Comparison of ENCODE assay signal across 1 cellular context in the genomic region with DNA sequence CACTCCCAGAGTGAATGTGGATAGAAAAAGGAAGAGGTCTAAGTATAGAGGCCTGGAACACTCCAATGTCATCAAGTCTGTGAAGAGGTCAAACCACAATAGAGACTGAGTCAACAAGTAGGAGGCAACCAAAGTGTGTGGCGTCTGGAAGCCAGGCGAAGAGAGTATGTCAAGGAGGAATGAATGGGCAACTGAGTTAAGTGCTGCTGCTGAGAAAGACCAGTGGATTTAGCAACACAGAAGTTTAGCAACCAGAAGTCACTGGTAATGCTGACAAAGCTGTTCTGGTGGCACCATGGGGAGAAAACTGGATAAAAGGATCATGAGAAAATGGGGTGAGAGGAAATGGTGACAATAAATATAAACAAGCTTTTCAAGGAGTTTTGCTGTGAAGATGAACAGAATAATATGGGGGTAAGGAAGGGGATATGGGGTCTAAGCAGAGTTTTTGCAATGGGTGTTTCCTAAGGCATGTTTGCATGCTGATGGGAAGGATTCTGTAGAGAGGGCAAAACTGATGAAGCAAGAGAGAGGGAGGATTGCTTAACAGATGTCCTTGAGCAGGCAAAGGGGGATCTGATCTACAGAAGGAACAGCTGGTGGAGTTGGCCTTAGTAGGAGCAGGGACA.
TF ChIP-seq lines count a peak whose summit lies in the region.

No MANE protein-coding gene starts in this region.

TF ChIP-seq in K562, 482 proteins besides CTCF, POLR2A, EP300 and RAD21 (continued from another document and continues in another):
- TF ChIP-seq SNIP1 (IDR thresholded peaks at IDR 0.05; ENCODE audit: low read depth) (no peak), TBL1XR1 (IDR thresholded peaks at IDR 0.05; ENCODE audit: low read length in 2 of 2) (peak in 1 of 2 experiments; percentile 94; a peak in 2 of 4 replicates), BRD4 (IDR thresholded peaks at IDR 0.05) (no peak), PRPF4 (IDR thresholded peaks at IDR 0.05; ENCODE audit: insufficient read depth, low read depth, low read length, poor library complexity, severe bottlenecking) (no peak), BDP1 (IDR thresholded peaks at IDR 0.05; ENCODE audit: insufficient read depth, insufficient read length) (no peak), CCNT2 (IDR thresholded peaks at IDR 0.05; ENCODE audit: borderline replicate concordance, extremely low read depth, insufficient read length, low read depth, low read length) (no peak), NRF1 (conservative IDR thresholded peaks at IDR 0.05 in 1 of 2, IDR thresholded peaks at IDR 0.05 in 1 of 2) (peak in 1 of 2 experiments; percentile 29; a peak in 1 of 4 replicates), ZC3H11A (IDR thresholded peaks at IDR 0.05; ENCODE audit: low read depth, low read length) (no peak), BCL6 (CRISPR knock-in tag; IDR thresholded peaks at IDR 0.05) (no peak), HNRNPK (IDR thresholded peaks at IDR 0.05; ENCODE audit: low read depth, low read length, poor library complexity, severe bottlenecking) (no peak), ZNF232 (CRISPR knock-in tag; IDR thresholded peaks at IDR 0.05) (no peak), CCAR2 (IDR thresholded peaks at IDR 0.05; ENCODE audit: low read depth, low read length) (no peak), HMG20B (CRISPR knock-in tag; IDR thresholded peaks at IDR 0.05) (no peak), BCOR (IDR thresholded peaks at IDR 0.05) (peak; percentile 72), MTA1 (IDR thresholded peaks at IDR 0.05; ENCODE audit: borderline replicate concordance) (peak; percentile 42; the same call in 1 of the 2 replicates), SRSF7 (optimal IDR thresholded peaks at IDR 0.05; ENCODE audit: low read depth, low read length) (no peak), ZNF431 (CRISPR knock-in tag; IDR thresholded peaks at IDR 0.05) (no peak), IFI16 (CRISPR knock-in tag; IDR thresholded peaks at IDR 0.05) (no peak), FOXK2 (conservative IDR thresholded peaks at IDR 0.05 in 1 of 2, IDR thresholded peaks at IDR 0.05 in 1 of 2; ENCODE audit: low read depth in 2 of 2) (peak; percentile 60 to 68; a peak in 3 of 4 replicates), ETV5 (CRISPR knock-in tag; IDR thresholded peaks at IDR 0.05; ENCODE audit: low read depth) (no peak), ZNF124 (CRISPR knock-in tag; IDR thresholded peaks at IDR 0.05) (no peak), OTX1 (CRISPR knock-in tag; IDR thresholded peaks at IDR 0.05) (no peak), ATF7 (IDR thresholded peaks at IDR 0.05) (peak; percentile 71), CSDE1 (IDR thresholded peaks at IDR 0.05) (no peak), MXI1 (IDR thresholded peaks at IDR 0.05; ENCODE audit: low read depth, low read length) (no peak), NR2C2 (CRISPR knock-in tag; IDR thresholded peaks at IDR 0.05) (no peak), NR2C2 (tag; IDR thresholded peaks at IDR 0.05) (peak; percentile 67; the same call in 1 of the 2 replicates), KDM4B (IDR thresholded peaks at IDR 0.05; ENCODE audit: borderline replicate concordance in 2 of 2, low read depth in 1 of 2) (no peak), ADNP (tag; IDR thresholded peaks at IDR 0.05) (no peak), ETV1 (tag; conservative IDR thresholded peaks at IDR 0.05; ENCODE audit: low read depth) (no peak), ZFX (CRISPR knock-in tag; IDR thresholded peaks at IDR 0.05) (no peak), NR2F6 (CRISPR knock-in tag; IDR thresholded peaks at IDR 0.05) (no peak), NELFE (IDR thresholded peaks at IDR 0.05; ENCODE audit: insufficient read depth, insufficient read length) (no peak), RFX1 (IDR thresholded peaks at IDR 0.05) (no peak), POLR2B (IDR thresholded peaks at IDR 0.05; ENCODE audit: low read depth, partially characterized antibody) (no peak), BRF1 (IDR thresholded peaks at IDR 0.05; ENCODE audit: borderline replicate concordance, extremely low read depth, insufficient read length) (no peak), NR3C1 (CRISPR knock-in tag; IDR thresholded peaks at IDR 0.05) (no peak), GATA2 (CRISPR knock-in tag; IDR thresholded peaks at IDR 0.05) (no peak), FOSL1 (tag; conservative IDR thresholded peaks at IDR 0.05) (peak; percentile 91), FOXJ2 (tag; IDR thresholded peaks at IDR 0.05) (no peak), KLF10 (CRISPR knock-in tag; IDR thresholded peaks at IDR 0.05) (no peak), HIVEP1 (CRISPR knock-in tag; IDR thresholded peaks at IDR 0.05) (no peak), KAT8 (IDR thresholded peaks at IDR 0.05; ENCODE audit: low read depth) (no peak), KLF6 (CRISPR knock-in tag; IDR thresholded peaks at IDR 0.05; ENCODE audit: borderline replicate concordance) (no peak), ZKSCAN3 (CRISPR knock-in tag; IDR thresholded peaks at IDR 0.05) (no peak), SAFB2 (IDR thresholded peaks at IDR 0.05; ENCODE audit: borderline replicate concordance, low read depth, low read length, severe bottlenecking) (no peak), E2F3 (CRISPR knock-in tag; IDR thresholded peaks at IDR 0.05) (no peak), ZFPM2 (CRISPR knock-in tag; IDR thresholded peaks at IDR 0.05) (no peak), CHD1 (IDR thresholded peaks at IDR 0.05; ENCODE audit: low read length) (no peak), SMAD2 (IDR thresholded peaks at IDR 0.05; ENCODE audit: low read depth, low read length) (no peak), RBFOX2 (IDR thresholded peaks at IDR 0.05; ENCODE audit: low read depth, low read length) (no peak), GABPB1 (CRISPR knock-in tag; IDR thresholded peaks at IDR 0.05) (no peak), CHD4 (IDR thresholded peaks at IDR 0.05; ENCODE audit: insufficient read depth, insufficient replicate concordance, low read depth, low read length, poor library complexity, severe bottlenecking) (no peak)
- TF ChIP-seq, protein P1, sequence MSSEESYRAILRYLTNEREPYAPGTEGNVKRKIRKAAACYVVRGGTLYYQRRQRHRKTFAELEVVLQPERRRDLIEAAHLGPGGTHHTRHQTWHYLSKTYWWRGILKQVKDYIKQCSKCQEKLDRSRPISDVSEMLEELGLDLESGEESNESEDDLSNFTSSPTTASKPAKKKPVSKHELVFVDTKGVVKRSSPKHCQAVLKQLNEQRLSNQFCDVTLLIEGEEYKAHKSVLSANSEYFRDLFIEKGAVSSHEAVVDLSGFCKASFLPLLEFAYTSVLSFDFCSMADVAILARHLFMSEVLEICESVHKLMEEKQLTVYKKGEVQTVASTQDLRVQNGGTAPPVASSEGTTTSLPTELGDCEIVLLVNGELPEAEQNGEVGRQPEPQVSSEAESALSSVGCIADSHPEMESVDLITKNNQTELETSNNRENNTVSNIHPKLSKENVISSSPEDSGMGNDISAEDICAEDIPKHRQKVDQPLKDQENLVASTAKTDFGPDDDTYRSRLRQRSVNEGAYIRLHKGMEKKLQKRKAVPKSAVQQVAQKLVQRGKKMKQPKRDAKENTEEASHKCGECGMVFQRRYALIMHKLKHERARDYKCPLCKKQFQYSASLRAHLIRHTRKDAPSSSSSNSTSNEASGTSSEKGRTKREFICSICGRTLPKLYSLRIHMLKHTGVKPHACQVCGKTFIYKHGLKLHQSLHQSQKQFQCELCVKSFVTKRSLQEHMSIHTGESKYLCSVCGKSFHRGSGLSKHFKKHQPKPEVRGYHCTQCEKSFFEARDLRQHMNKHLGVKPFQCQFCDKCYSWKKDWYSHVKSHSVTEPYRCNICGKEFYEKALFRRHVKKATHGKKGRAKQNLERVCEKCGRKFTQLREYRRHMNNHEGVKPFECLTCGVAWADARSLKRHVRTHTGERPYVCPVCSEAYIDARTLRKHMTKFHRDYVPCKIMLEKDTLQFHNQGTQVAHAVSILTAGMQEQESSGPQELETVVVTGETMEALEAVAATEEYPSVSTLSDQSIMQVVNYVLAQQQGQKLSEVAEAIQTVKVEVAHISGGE (CRISPR knock-in tag; IDR thresholded peaks at IDR 0.05): no peak
- TF ChIP-seq, protein P2, sequence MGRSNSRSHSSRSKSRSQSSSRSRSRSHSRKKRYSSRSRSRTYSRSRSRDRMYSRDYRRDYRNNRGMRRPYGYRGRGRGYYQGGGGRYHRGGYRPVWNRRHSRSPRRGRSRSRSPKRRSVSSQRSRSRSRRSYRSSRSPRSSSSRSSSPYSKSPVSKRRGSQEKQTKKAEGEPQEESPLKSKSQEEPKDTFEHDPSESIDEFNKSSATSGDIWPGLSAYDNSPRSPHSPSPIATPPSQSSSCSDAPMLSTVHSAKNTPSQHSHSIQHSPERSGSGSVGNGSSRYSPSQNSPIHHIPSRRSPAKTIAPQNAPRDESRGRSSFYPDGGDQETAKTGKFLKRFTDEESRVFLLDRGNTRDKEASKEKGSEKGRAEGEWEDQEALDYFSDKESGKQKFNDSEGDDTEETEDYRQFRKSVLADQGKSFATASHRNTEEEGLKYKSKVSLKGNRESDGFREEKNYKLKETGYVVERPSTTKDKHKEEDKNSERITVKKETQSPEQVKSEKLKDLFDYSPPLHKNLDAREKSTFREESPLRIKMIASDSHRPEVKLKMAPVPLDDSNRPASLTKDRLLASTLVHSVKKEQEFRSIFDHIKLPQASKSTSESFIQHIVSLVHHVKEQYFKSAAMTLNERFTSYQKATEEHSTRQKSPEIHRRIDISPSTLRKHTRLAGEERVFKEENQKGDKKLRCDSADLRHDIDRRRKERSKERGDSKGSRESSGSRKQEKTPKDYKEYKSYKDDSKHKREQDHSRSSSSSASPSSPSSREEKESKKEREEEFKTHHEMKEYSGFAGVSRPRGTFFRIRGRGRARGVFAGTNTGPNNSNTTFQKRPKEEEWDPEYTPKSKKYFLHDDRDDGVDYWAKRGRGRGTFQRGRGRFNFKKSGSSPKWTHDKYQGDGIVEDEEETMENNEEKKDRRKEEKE (IDR thresholded peaks at IDR 0.05; ENCODE audit: borderline replicate concordance in 1 of 2, control insufficient read depth in 1 of 2, low read depth in 2 of 2, low read length in 1 of 2): no peak
- TF ChIP-seq, protein P3, sequence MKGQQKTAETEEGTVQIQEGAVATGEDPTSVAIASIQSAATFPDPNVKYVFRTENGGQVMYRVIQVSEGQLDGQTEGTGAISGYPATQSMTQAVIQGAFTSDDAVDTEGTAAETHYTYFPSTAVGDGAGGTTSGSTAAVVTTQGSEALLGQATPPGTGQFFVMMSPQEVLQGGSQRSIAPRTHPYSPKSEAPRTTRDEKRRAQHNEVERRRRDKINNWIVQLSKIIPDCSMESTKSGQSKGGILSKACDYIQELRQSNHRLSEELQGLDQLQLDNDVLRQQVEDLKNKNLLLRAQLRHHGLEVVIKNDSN (CRISPR knock-in tag; IDR thresholded peaks at IDR 0.05): no peak
- TF ChIP-seq, protein P4, sequence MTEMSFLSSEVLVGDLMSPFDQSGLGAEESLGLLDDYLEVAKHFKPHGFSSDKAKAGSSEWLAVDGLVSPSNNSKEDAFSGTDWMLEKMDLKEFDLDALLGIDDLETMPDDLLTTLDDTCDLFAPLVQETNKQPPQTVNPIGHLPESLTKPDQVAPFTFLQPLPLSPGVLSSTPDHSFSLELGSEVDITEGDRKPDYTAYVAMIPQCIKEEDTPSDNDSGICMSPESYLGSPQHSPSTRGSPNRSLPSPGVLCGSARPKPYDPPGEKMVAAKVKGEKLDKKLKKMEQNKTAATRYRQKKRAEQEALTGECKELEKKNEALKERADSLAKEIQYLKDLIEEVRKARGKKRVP (CRISPR knock-in tag; IDR thresholded peaks at IDR 0.05): no peak
- TF ChIP-seq, protein P5, sequence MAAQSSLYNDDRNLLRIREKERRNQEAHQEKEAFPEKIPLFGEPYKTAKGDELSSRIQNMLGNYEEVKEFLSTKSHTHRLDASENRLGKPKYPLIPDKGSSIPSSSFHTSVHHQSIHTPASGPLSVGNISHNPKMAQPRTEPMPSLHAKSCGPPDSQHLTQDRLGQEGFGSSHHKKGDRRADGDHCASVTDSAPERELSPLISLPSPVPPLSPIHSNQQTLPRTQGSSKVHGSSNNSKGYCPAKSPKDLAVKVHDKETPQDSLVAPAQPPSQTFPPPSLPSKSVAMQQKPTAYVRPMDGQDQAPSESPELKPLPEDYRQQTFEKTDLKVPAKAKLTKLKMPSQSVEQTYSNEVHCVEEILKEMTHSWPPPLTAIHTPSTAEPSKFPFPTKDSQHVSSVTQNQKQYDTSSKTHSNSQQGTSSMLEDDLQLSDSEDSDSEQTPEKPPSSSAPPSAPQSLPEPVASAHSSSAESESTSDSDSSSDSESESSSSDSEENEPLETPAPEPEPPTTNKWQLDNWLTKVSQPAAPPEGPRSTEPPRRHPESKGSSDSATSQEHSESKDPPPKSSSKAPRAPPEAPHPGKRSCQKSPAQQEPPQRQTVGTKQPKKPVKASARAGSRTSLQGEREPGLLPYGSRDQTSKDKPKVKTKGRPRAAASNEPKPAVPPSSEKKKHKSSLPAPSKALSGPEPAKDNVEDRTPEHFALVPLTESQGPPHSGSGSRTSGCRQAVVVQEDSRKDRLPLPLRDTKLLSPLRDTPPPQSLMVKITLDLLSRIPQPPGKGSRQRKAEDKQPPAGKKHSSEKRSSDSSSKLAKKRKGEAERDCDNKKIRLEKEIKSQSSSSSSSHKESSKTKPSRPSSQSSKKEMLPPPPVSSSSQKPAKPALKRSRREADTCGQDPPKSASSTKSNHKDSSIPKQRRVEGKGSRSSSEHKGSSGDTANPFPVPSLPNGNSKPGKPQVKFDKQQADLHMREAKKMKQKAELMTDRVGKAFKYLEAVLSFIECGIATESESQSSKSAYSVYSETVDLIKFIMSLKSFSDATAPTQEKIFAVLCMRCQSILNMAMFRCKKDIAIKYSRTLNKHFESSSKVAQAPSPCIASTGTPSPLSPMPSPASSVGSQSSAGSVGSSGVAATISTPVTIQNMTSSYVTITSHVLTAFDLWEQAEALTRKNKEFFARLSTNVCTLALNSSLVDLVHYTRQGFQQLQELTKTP (IDR thresholded peaks at IDR 0.05; ENCODE audit: low read depth in 1 of 2, partially characterized antibody in 2 of 2): peak in 1 of 2 experiments; percentile 67
- TF ChIP-seq, protein P6, sequence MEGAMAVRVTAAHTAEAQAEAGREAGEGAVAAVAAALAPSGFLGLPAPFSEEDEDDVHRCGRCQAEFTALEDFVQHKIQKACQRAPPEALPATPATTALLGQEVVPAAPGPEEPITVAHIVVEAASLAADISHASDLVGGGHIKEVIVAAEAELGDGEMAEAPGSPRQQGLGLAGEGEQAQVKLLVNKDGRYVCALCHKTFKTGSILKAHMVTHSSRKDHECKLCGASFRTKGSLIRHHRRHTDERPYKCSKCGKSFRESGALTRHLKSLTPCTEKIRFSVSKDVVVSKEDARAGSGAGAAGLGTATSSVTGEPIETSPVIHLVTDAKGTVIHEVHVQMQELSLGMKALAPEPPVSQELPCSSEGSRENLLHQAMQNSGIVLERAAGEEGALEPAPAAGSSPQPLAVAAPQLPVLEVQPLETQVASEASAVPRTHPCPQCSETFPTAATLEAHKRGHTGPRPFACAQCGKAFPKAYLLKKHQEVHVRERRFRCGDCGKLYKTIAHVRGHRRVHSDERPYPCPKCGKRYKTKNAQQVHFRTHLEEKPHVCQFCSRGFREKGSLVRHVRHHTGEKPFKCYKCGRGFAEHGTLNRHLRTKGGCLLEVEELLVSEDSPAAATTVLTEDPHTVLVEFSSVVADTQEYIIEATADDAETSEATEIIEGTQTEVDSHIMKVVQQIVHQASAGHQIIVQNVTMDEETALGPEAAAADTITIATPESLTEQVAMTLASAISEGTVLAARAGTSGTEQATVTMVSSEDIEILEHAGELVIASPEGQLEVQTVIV (CRISPR knock-in tag; IDR thresholded peaks at IDR 0.05; ENCODE audit: borderline replicate concordance): no peak
- TF ChIP-seq, protein P7, sequence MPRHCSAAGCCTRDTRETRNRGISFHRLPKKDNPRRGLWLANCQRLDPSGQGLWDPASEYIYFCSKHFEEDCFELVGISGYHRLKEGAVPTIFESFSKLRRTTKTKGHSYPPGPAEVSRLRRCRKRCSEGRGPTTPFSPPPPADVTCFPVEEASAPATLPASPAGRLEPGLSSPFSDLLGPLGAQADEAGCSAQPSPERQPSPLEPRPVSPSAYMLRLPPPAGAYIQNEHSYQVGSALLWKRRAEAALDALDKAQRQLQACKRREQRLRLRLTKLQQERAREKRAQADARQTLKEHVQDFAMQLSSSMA (CRISPR knock-in tag; IDR thresholded peaks at IDR 0.05): no peak
